ENCODE assay signal across 8 cellular contexts in genomic region chr6:75563032-75563431, GRCh38. TPM values are rescaled to one million over a fixed set of nuclear protein-coding genes. Genes with fewer than 3 reads are reported as not detected.
A peak's percentile ranks its signal among the peaks of the same experiment; 100 is the strongest.
DNase-seq lines count a peak whose midpoint lies in the region; ATAC-seq and TF ChIP-seq lines count a peak whose summit lies in the region.

No MANE protein-coding gene starts in this region.

- no peak overlapping the region for H3K4me3 ChIP-seq in CD4-positive, alpha-beta memory T cell (ENCODE audit: low read length in 2 of 2)
- H3K4me3 ChIP-seq in PC-3 (ENCODE audit: low read length) = no peak overlapping the region
- H3K4me3 ChIP-seq in fibroblast of lung (replicated peaks in 1 of 4; ENCODE audit: control extremely low read depth in 1 of 4, insufficient read depth in 1 of 4, low read depth in 3 of 4, low read length in 4 of 4) = no peak overlapping the region
- H3K4me3 ChIP-seq in effector memory CD4-positive, alpha-beta T cell (ENCODE audit: insufficient read depth, low read depth, low read length, poor library complexity, severe bottlenecking) = no peak overlapping the region

- ATAC-seq in GM18861 (IDR thresholded peaks at IDR 0.05; ENCODE audit: unreplicated experiment) (peak; percentile 74), HG03025 (IDR thresholded peaks at IDR 0.05; ENCODE audit: low FRiP score, unreplicated experiment) (peak; percentile 72), PC-3 (no peak)

- no peaks in the 10 kb centered on the region for H3K9me3 ChIP-seq in CD4-positive, alpha-beta memory T cell (ENCODE audit: control insufficient read depth in 1 of 2, low read length in 2 of 2)
- H3K9me3 ChIP-seq in PC-3 (ENCODE audit: low read length) (no peaks in the 10 kb centered on the region), fibroblast of lung (ENCODE audit: control insufficient read depth, insufficient read depth, low read depth, low read length) (no peaks in the 10 kb centered on the region)
- no peaks in the 10 kb centered on the region for H3K9me3 ChIP-seq in effector memory CD4-positive, alpha-beta T cell (ENCODE audit: control insufficient read depth, low read length)

- H3K9ac ChIP-seq in PC-3 (ENCODE audit: low read length) (no peak overlapping the region), fibroblast of lung (ENCODE audit: insufficient read depth, low read length) (no peak overlapping the region)

- H3K9me3 Mint-ChIP-seq in CD4-positive, alpha-beta memory T cell = peaks cover 0 to 40% (median 22%) of the 10 kb centered on the region in 8 donors
- peaks cover 23% of the 10 kb centered on the region for H3K9me3 Mint-ChIP-seq in activated T-cell treated with anti-CD3 and anti-CD28 coated beads, Interleukin-2, amount 50 U/mL, for 24 hours

- POLR2A ChIA-PET in CD4-positive, alpha-beta memory T cell (lab: Charles Lee; ENCODE audit: partially characterized antibody) = no interaction called here
- POLR2A ChIA-PET in PC-3 (lab: Charles Lee; ENCODE audit: unreplicated experiment) = no interaction called here

- H3K9me2 ChIP-seq in PC-3 (replicated peaks; ENCODE audit: low read length) = no peaks in the 10 kb centered on the region

- BruUV-seq in PC-3 (replicated peaks; lab: Mats Ljungman, UMichigan) = no TSS peak

- H3K36me3 ChIP-seq in CD4-positive, alpha-beta memory T cell (ENCODE audit: insufficient read depth, low read length) = no peaks in the 10 kb centered on the region
- H3K36me3 ChIP-seq in PC-3 (ENCODE audit: low read depth, low read length) = no peaks in the 10 kb centered on the region
- H3K36me3 ChIP-seq in fibroblast of lung (ENCODE audit: control insufficient read depth, insufficient read depth, low read length) = no peaks in the 10 kb centered on the region
- H3K36me3 ChIP-seq in effector memory CD4-positive, alpha-beta T cell (ENCODE audit: control insufficient read depth, insufficient read depth, low read length) = no peaks in the 10 kb centered on the region

- H4K20me1 ChIP-seq in PC-3 (ENCODE audit: low read length) (no peaks in the 10 kb centered on the region), fibroblast of lung (ENCODE audit: control insufficient read depth, extremely low read depth, insufficient read depth, low read length) (no peaks in the 10 kb centered on the region)

- peak; percentile 44 for TF ChIP-seq CTCF in PC-3 (conservative IDR thresholded peaks at IDR 0.05; ENCODE audit: low read depth, low read length)
- peak; percentile 34 to 48 for TF ChIP-seq CTCF in fibroblast of lung (conservative IDR thresholded peaks at IDR 0.05 in 1 of 2, IDR thresholded peaks at IDR 0.05 in 1 of 2; ENCODE audit: low read depth in 1 of 2, low read length in 2 of 2)

- CTCF ChIA-PET in CD4-positive, alpha-beta memory T cell (lab: Charles Lee; ENCODE audit: partially characterized antibody) = interaction anchor here (0.7 to 1.6 kb wide), 6 partner anchors 11 to 359 kb away, joined by 3 to 6 read pairs (median 3); no protein-coding TSS in a partner anchor
- CTCF ChIA-PET in PC-3 (lab: Charles Lee) = no interaction called here

- DNase-seq in CD4-positive, alpha-beta memory T cell = peak in 4 of 5 donors; percentile 4 to 21 (median 10)
- peak; percentile 48 for DNase-seq in PC-3
- DNase-seq in fibroblast of lung (ENCODE audit: low read depth in 2 of 2) = peak; percentile 18 to 32
- no peak for DNase-seq in activated T-cell treated with anti-CD3 and anti-CD28 coated beads, Interleukin-2, amount 50 U/mL, for 24 hours
- no peak for DNase-seq in amniotic stem cell (lab: John Stamatoyannopoulos, UW)
- no peak for DNase-seq in effector memory CD4-positive, alpha-beta T cell

- no peak overlapping the region for H3K27ac Mint-ChIP-seq in CD4-positive, alpha-beta memory T cell
- H3K27ac Mint-ChIP-seq in activated T-cell treated with anti-CD3 and anti-CD28 coated beads, Interleukin-2, amount 50 U/mL, for 24 hours = no peak overlapping the region

- H3K4me1 ChIP-seq in CD4-positive, alpha-beta memory T cell (ENCODE audit: insufficient read depth, low read length) = no peaks in the 10 kb centered on the region
- H3K4me1 ChIP-seq in PC-3 (ENCODE audit: insufficient read depth, low read length) = no peaks in the 10 kb centered on the region
- H3K4me1 ChIP-seq in fibroblast of lung (ENCODE audit: control insufficient read depth, extremely low read depth, insufficient read depth, low read length) = no peaks in the 10 kb centered on the region
- no peaks in the 10 kb centered on the region for H3K4me1 ChIP-seq in effector memory CD4-positive, alpha-beta T cell (ENCODE audit: control insufficient read depth, insufficient read depth, low read length, poor library complexity, severe bottlenecking)

- H3K27ac ChIP-seq in CD4-positive, alpha-beta memory T cell (ENCODE audit: low read depth, low read length) = no peak overlapping the region
- H3K27ac ChIP-seq in PC-3 (ENCODE audit: low read length) (no peak overlapping the region), fibroblast of lung (ENCODE audit: insufficient read depth, low read length) (no peak overlapping the region)
- H3K27ac ChIP-seq in effector memory CD4-positive, alpha-beta T cell (ENCODE audit: insufficient read depth, low read length, poor library complexity, severe bottlenecking) = no peak overlapping the region

- H3F3A ChIP-seq in PC-3 (ENCODE audit: low read length, unreplicated experiment) = no peaks in the 10 kb centered on the region

- H2AFZ ChIP-seq in PC-3 (ENCODE audit: low read length) (no peak overlapping the region), fibroblast of lung (ENCODE audit: low read length) (no peak overlapping the region)

- intact Hi-C loops in CD4-positive, alpha-beta memory T cell (cut with micrococcal nuclease) = loop anchor here (1.0 kb wide), 1 partner anchor 266 kb away; no protein-coding TSS in a partner anchor
- intact Hi-C loops in PC-3 (cut with micrococcal nuclease) = no loop called here

- H3K79me2 ChIP-seq in PC-3 (ENCODE audit: low read length) (no peaks in the 10 kb centered on the region), fibroblast of lung (ENCODE audit: control insufficient read depth, insufficient read depth, low read length) (no peaks in the 10 kb centered on the region)

- H3K4me1 Mint-ChIP-seq in CD4-positive, alpha-beta memory T cell = no peaks in the 10 kb centered on the region
- no peaks in the 10 kb centered on the region for H3K4me1 Mint-ChIP-seq in activated T-cell treated with anti-CD3 and anti-CD28 coated beads, Interleukin-2, amount 50 U/mL, for 24 hours (ENCODE audit: low read depth)

- H3K4me2 ChIP-seq in PC-3 (ENCODE audit: low read length) (no peak overlapping the region), fibroblast of lung (ENCODE audit: extremely low read depth, insufficient read depth, low read length) (no peak overlapping the region)

- no peak overlapping the region for H3K4me3 Mint-ChIP-seq in CD4-positive, alpha-beta memory T cell
- H3K4me3 Mint-ChIP-seq in activated T-cell treated with anti-CD3 and anti-CD28 coated beads, Interleukin-2, amount 50 U/mL, for 24 hours = no peak overlapping the region

- H3K27me3 ChIP-seq in CD4-positive, alpha-beta memory T cell (ENCODE audit: insufficient read depth, low read length) = peaks cover 5% of the 10 kb centered on the region
- H3K27me3 ChIP-seq in PC-3 (ENCODE audit: low read length) (no peaks in the 10 kb centered on the region), fibroblast of lung (ENCODE audit: control insufficient read depth, insufficient read depth, low read length) (peaks cover 8% of the 10 kb centered on the region)
- no peaks in the 10 kb centered on the region for H3K27me3 ChIP-seq in effector memory CD4-positive, alpha-beta T cell (replicated peaks; ENCODE audit: control insufficient read depth, insufficient read depth, low read length, poor library complexity, severe bottlenecking)

- peaks cover 0 to 3% of the 10 kb centered on the region in 2 donors for H3K36me3 Mint-ChIP-seq in CD4-positive, alpha-beta memory T cell
- H3K36me3 Mint-ChIP-seq in activated T-cell treated with anti-CD3 and anti-CD28 coated beads, Interleukin-2, amount 50 U/mL, for 24 hours (ENCODE audit: low read depth) = no peaks in the 10 kb centered on the region

- peaks cover 25 to 26% of the 10 kb centered on the region in 2 donors for H3K27me3 Mint-ChIP-seq in CD4-positive, alpha-beta memory T cell
- H3K27me3 Mint-ChIP-seq in activated T-cell treated with anti-CD3 and anti-CD28 coated beads, Interleukin-2, amount 50 U/mL, for 24 hours = peaks cover 52% of the 10 kb centered on the region

RNA-seq across cellular contexts. Expression of gene SENP6, which starts 38.6 kb away (rescaled TPM):
- 100 to 1,000 TPM; 131 to 134 TPM for total RNA-seq in CD4-positive, alpha-beta memory T cell
- polyA plus RNA-seq in CD4-positive, alpha-beta memory T cell = 10 to 100 TPM; 36.2 to 70.5 TPM
- total RNA-seq in PC-3 (2014; rRNA removed) = 36.3 and 38.0 TPM in 2 replicates
- 72.9 and 80.6 TPM in 2 replicates for total RNA-seq in fibroblast of lung
- 40.9 and 54.5 TPM in 2 replicates for polyA plus RNA-seq in fibroblast of lung
- 28.5 and 40.1 TPM in 2 replicates for polyA plus RNA-seq in fibroblast of lung (2012)
- polyA minus RNA-seq in fibroblast of lung (ENCODE audit: low replicate concordance) = 1.1 and 2.4 TPM in 2 replicates

Comparison
In these comparisons a context has a peak if more than half of its experiments do, and no peak if none do; other contexts are left out.
1. DNase-seq: peak in CD4-positive, alpha-beta memory T cell (4 of 5), PC-3 (single experiment) and fibroblast of lung (2 of 2); none in activated T-cell treated with anti-CD3 and anti-CD28 coated beads, Interleukin-2, amount 50 U/mL, for 24 hours (single experiment), amniotic stem cell (single experiment) and effector memory CD4-positive, alpha-beta T cell (0 of 3).